In genomic region chr14:51561141-51561540, GRCh38 we compare ENCODE assay signal across 23 cellular contexts.
DNase-seq lines count a peak whose midpoint lies in the region; ATAC-seq and TF ChIP-seq lines count a peak whose summit lies in the region.
"Had no signal": no experiment of that assay in that cellular context is flagged by ENCODE, and none has a peak within 500 bp of the region (broad histone marks: within the 10 kb centered on the region; RNA-seq: fewer than 3 reads in every experiment).

No MANE protein-coding gene starts in this region.

- H3K79me1 ChIP-seq in trophoblast cell (ENCODE audit: low read length) = peaks cover 22% of the 10 kb centered on the region

- no peak overlapping the region for H3K4me3 ChIP-seq in RWPE2 (ENCODE audit: severe bottlenecking)
- no peak overlapping the region for H3K4me3 ChIP-seq in trophoblast cell (ENCODE audit: low read depth, low read length)
- H3K4me3 ChIP-seq in H7 (ENCODE audit: insufficient read depth, low read depth, low read length) = no peak overlapping the region
- H3K4me3 ChIP-seq in tibial artery = no peak overlapping the region

- ATAC-seq in RWPE2 (ENCODE audit: low read depth) (no peak), HG03039 (IDR thresholded peaks at IDR 0.05; ENCODE audit: unreplicated experiment) (no peak), GM18873 (IDR thresholded peaks at IDR 0.05; ENCODE audit: low FRiP score, unreplicated experiment) (no peak)
- ATAC-seq: CD8-positive, alpha-beta T cell; Panc1; Right ventricle myocardium inferior had no signal

- no peak overlapping the region for H2AFZ ChIP-seq in trophoblast cell (ENCODE audit: insufficient read depth, low read length, poor library complexity)

- H4K12ac ChIP-seq in trophoblast cell (ENCODE audit: low read depth, low read length) = no peak overlapping the region

- H2BK120ac ChIP-seq in trophoblast cell (ENCODE audit: insufficient read depth, low read length, poor library complexity) = no peak overlapping the region

- no peak overlapping the region for H3K14ac ChIP-seq in trophoblast cell (ENCODE audit: low read length)

- TF ChIP-seq CTCF in RWPE2 (IDR thresholded peaks at IDR 0.05; ENCODE audit: poor library complexity, severe bottlenecking) (no peak), tibial artery (IDR thresholded peaks at IDR 0.05) (no peak)

- intact Hi-C loops in tibial artery (cut with DNase I; ENCODE audit: low total_unique reads) = no loop called here

- no peaks in the 10 kb centered on the region for H3K9me3 ChIP-seq in RWPE2 (ENCODE audit: severe bottlenecking)
- no peaks in the 10 kb centered on the region for H3K9me3 ChIP-seq in trophoblast cell (ENCODE audit: insufficient read depth, low read depth, low read length)
- H3K9me3 ChIP-seq in tibial artery = no peaks in the 10 kb centered on the region

- no CpG with 5 or more reads among the region's 2 CpGs for WGBS in trophoblast cell (ENCODE audit: extremely low coverage, insufficient coverage, insufficient read length)

- H3K9ac ChIP-seq in trophoblast cell (ENCODE audit: low read length) = no peak overlapping the region
- H3K9ac ChIP-seq: KMS-11 had no signal

- H3K36me3 ChIP-seq in RWPE2 (ENCODE audit: low read depth) (no peaks in the 10 kb centered on the region; the same call in none of the 2 replicates), trophoblast cell (ENCODE audit: control insufficient read depth in 1 of 2, insufficient read depth in 2 of 2, low read length in 2 of 2) (no peaks in the 10 kb centered on the region), H7 (replicated peaks; ENCODE audit: control insufficient read depth, insufficient read depth, low read length) (no peaks in the 10 kb centered on the region), tibial artery (no peaks in the 10 kb centered on the region)

- H3K79me2 ChIP-seq in trophoblast cell (ENCODE audit: control insufficient read depth, insufficient read depth, low read length, poor library complexity) = no peaks in the 10 kb centered on the region

- no peak overlapping the region for H3K4ac ChIP-seq in trophoblast cell (ENCODE audit: low read depth, low read length)

- H2BK5ac ChIP-seq in trophoblast cell (ENCODE audit: low read depth, low read length, poor library complexity) = no peak overlapping the region

- no peak overlapping the region for H4K8ac ChIP-seq in trophoblast cell (ENCODE audit: low read depth, low read length)

- H3K4me1 ChIP-seq in RWPE2 (ENCODE audit: insufficient read depth, poor library complexity, severe bottlenecking) (peaks cover 36% of the 10 kb centered on the region), trophoblast cell (ENCODE audit: control insufficient read depth in 1 of 2, insufficient read depth in 2 of 2, low read length in 2 of 2) (peaks cover 7 to 15% of the 10 kb centered on the region in 2 experiments), tibial artery (no peaks in the 10 kb centered on the region)

- H3K27ac ChIP-seq in RWPE2 (ENCODE audit: poor library complexity, severe bottlenecking) = peak overlapping the region; percentile 25
- no peak overlapping the region for H3K27ac ChIP-seq in trophoblast cell (ENCODE audit: low read depth, low read length)
- H3K27ac ChIP-seq in tibial artery = no peak overlapping the region
- H3K27ac ChIP-seq: KMS-11 had no signal

- peak; percentile 25 for DNase-seq in Ammon's horn (ENCODE audit: low spot score)
- no peak for DNase-seq in RWPE2 (ENCODE audit: low spot score)
- DNase-seq in foreskin melanocyte = peak; percentile 93
- no peak for DNase-seq in trophoblast cell
- DNase-seq in H7 = no peak
- DNase-seq in tibial artery = no peak
- DNase-seq: 8988T; C1 segment of cervical spinal cord; Calu3; CD8-positive, alpha-beta T cell; DMS153; NCI-H1105; NCI-H146; NCI-H2029; NCI-H2227 treated with DMSO at 0.1 percent for 48 hours; NCI-H510A treated with DMSO at 0.1 percent for 48 hours; NCI-H774; NK-92 treated with Interleukin-12 subunit alpha and Interleukin-12 subunit beta, amount 100 ng/mL, for 24 hours had no signal

- H3K27me3 ChIP-seq in RWPE2 (ENCODE audit: insufficient read depth, poor library complexity, severe bottlenecking) (no peaks in the 10 kb centered on the region), trophoblast cell (ENCODE audit: insufficient read depth, low read length) (no peaks in the 10 kb centered on the region), H7 (ENCODE audit: control insufficient read depth, insufficient read depth, low read length) (no peaks in the 10 kb centered on the region), tibial artery (no peaks in the 10 kb centered on the region)

- H2BK12ac ChIP-seq in trophoblast cell (ENCODE audit: low read length) = peak overlapping the region; percentile 55

- no peak overlapping the region for H2AK5ac ChIP-seq in trophoblast cell (ENCODE audit: low read length)

- H3K18ac ChIP-seq in trophoblast cell (ENCODE audit: low read length) = no peak overlapping the region

- H3K4me2 ChIP-seq in trophoblast cell (ENCODE audit: low read length) = no peak overlapping the region
- H3K4me2 ChIP-seq: KMS-11 had no signal

- no peak overlapping the region for H4K91ac ChIP-seq in trophoblast cell (ENCODE audit: low read depth, low read length)

- H3K23ac ChIP-seq in trophoblast cell (ENCODE audit: low read length) = no peak overlapping the region

Comparison
In these comparisons a context has a peak if more than half of its experiments do, and no peak if none do; other contexts are left out.
1. DNase-seq: peak in Ammon's horn (single experiment) and foreskin melanocyte (single experiment); none in RWPE2 (single experiment), trophoblast cell (0 of 2), H7 (single experiment) and tibial artery (0 of 2).